ENCODE assay signal across 16 cellular contexts in genomic region chr10:15208221-15208620, GRCh38. TPM values are rescaled to one million over a fixed set of nuclear protein-coding genes. Genes with fewer than 3 reads are reported as not detected.
A peak's percentile ranks its signal among the peaks of the same experiment; 100 is the strongest.
DNase-seq lines count a peak whose midpoint lies in the region; ATAC-seq, FAIRE-seq and TF ChIP-seq lines count a peak whose summit lies in the region.
"Had no signal": no experiment of that assay in that cellular context is flagged by ENCODE, and none has a peak within 500 bp of the region (broad histone marks: within the 10 kb centered on the region; RNA-seq: fewer than 3 reads in every experiment).

No MANE protein-coding gene starts in this region.

- no peaks in the 10 kb centered on the region for H3K27me3 Mint-ChIP-seq in activated CD4-positive, alpha-beta T cell treated with anti-CD3 and anti-CD28 coated beads, Interleukin-2, amount 10 ng/mL, durations not matched to agents 24 days and 14 days
- H3K27me3 Mint-ChIP-seq in IgD-negative memory B cell (no peaks in the 10 kb centered on the region), HFFc6 (ENCODE audit: insufficient read depth) (no peaks in the 10 kb centered on the region; the same call in 1 of the 2 replicates)
- H3K27me3 Mint-ChIP-seq in activated T-helper 2 cell treated with anti-CD3 and anti-CD28 coated beads, Interferon-gamma antibody, Interleukin-2, Interleukin-4, amounts not matched to agents 10 μg/mL and 5 μg/mL and 100 μg/mL, durations not matched to agents 14 hours and 24 hours and 36 hours (ENCODE audit: low read depth) = no peaks in the 10 kb centered on the region

- H3K27ac Mint-ChIP-seq in activated CD4-positive, alpha-beta T cell treated with anti-CD3 and anti-CD28 coated beads, Interleukin-2, amount 10 ng/mL, durations not matched to agents 24 days and 14 days = peak overlapping the region; percentile 77
- H3K27ac Mint-ChIP-seq in IgD-negative memory B cell (peak overlapping the region; percentile 81 to 92 (median 92)), HFFc6 (no peak overlapping the region)
- peak overlapping the region; percentile 69 for H3K27ac Mint-ChIP-seq in activated T-helper 2 cell treated with anti-CD3 and anti-CD28 coated beads, Interferon-gamma antibody, Interleukin-2, Interleukin-4, amounts not matched to agents 10 μg/mL and 5 μg/mL and 100 μg/mL, durations not matched to agents 14 hours and 24 hours and 36 hours
- H3K27ac Mint-ChIP-seq: GM23338 had no signal

- peak overlapping the region; percentile 72 for H3K4me3 Mint-ChIP-seq in activated CD4-positive, alpha-beta T cell treated with anti-CD3 and anti-CD28 coated beads, Interleukin-2, amount 10 ng/mL, durations not matched to agents 24 days and 14 days
- H3K4me3 Mint-ChIP-seq in IgD-negative memory B cell (peak overlapping the region; percentile 68 to 89 (median 84)), HFFc6 (no peak overlapping the region)
- H3K4me3 Mint-ChIP-seq in activated T-helper 2 cell treated with anti-CD3 and anti-CD28 coated beads, Interferon-gamma antibody, Interleukin-2, Interleukin-4, amounts not matched to agents 10 μg/mL and 5 μg/mL and 100 μg/mL, durations not matched to agents 14 hours and 24 hours and 36 hours (ENCODE audit: low read depth) = peak overlapping the region; percentile 7
- H3K4me3 Mint-ChIP-seq: GM23338 had no signal

- no peaks in the 10 kb centered on the region for H4K20me1 ChIP-seq in HepG2 (ENCODE audit: insufficient read depth, low read length)

- CTCF ChIA-PET in HepG2 (lab: Yijun Ruan, JAX; ENCODE audit: low intra/inter-chr PET ratio, low total read pairs) = no interaction called here

- H2AFZ ChIP-seq in HepG2 (ENCODE audit: low read length) = no peak overlapping the region
- H2AFZ ChIP-seq: GM23338 had no signal

- H3K27ac ChIP-seq in sigmoid colon (no peak overlapping the region), HepG2 (ENCODE audit: extremely low read length, insufficient read depth, low read length) (no peak overlapping the region)
- H3K27ac ChIP-seq: esophagus muscularis mucosa, SJCRH30 had no signal

- no peaks in the 10 kb centered on the region for H3K36me3 Mint-ChIP-seq in activated CD4-positive, alpha-beta T cell treated with anti-CD3 and anti-CD28 coated beads, Interleukin-2, amount 10 ng/mL, durations not matched to agents 24 days and 14 days (ENCODE audit: low read depth)
- H3K36me3 Mint-ChIP-seq in IgD-negative memory B cell (peaks cover 2% of the 10 kb centered on the region), HFFc6 (ENCODE audit: low read depth) (peaks cover 30% of the 10 kb centered on the region)
- no peaks in the 10 kb centered on the region for H3K36me3 Mint-ChIP-seq in activated T-helper 2 cell treated with anti-CD3 and anti-CD28 coated beads, Interferon-gamma antibody, Interleukin-2, Interleukin-4, amounts not matched to agents 10 μg/mL and 5 μg/mL and 100 μg/mL, durations not matched to agents 14 hours and 24 hours and 36 hours (ENCODE audit: low read depth)

- no peaks in the 10 kb centered on the region for H3K27me3 ChIP-seq in sigmoid colon
- H3K27me3 ChIP-seq in HepG2 (ENCODE audit: control insufficient read depth in 1 of 2, insufficient read depth in 2 of 2, low read length in 2 of 2) = no peaks in the 10 kb centered on the region
- H3K27me3 ChIP-seq: esophagus muscularis mucosa, SJCRH30, stomach had no signal

- no peak overlapping the region for H3K9ac ChIP-seq in HepG2 (ENCODE audit: insufficient read depth, low read depth, low read length)

- H3K79me2 ChIP-seq in HepG2 (ENCODE audit: insufficient read depth, low read length) = no peaks in the 10 kb centered on the region

- WGBS in sigmoid colon, 2 donors = 75 to 88% methylated on average over 2 of the region's 2 CpGs
- 94% methylated on average over 2 of the region's 2 CpGs for WGBS in HepG2 (ENCODE audit: low lambda C conversion rate)

- intact Hi-C loops in activated CD4-positive, alpha-beta T cell treated with anti-CD3 and anti-CD28 coated beads, Interleukin-2, amount 10 ng/mL, durations not matched to agents 24 days and 14 days (cut with micrococcal nuclease) = loop anchor here (2.0 kb wide), 1 partner anchor 163 kb away; the partner anchor contains the start of gene FAM171A1
- intact Hi-C loops in activated T-helper 2 cell treated with anti-CD3 and anti-CD28 coated beads, Interferon-gamma antibody, Interleukin-2, Interleukin-4, amounts not matched to agents 10 μg/mL and 5 μg/mL and 100 μg/mL, durations not matched to agents 14 hours and 24 hours and 36 hours (cut with micrococcal nuclease) = no loop called here
- intact Hi-C loops in sigmoid colon (cut with DNase I) = no loop called here
- intact Hi-C loops in head of caudate nucleus (cut with DNase I) = no loop called here
- intact Hi-C loops in HepG2 (cut with micrococcal nuclease; ENCODE audit: unreplicated experiment) = no loop called here

- in situ Hi-C loops in HepG2 (cut with HindIII; ENCODE audit: extremely low pct_ligation_motif_present, low pct_unique_long_range_greater_than_20kb) = no loop called here

- no TSS peak for BruUV-seq in HepG2 (replicated peaks; lab: Mats Ljungman, UMichigan)

- peak; percentile 60 for DNase-seq in activated CD4-positive, alpha-beta T cell treated with anti-CD3 and anti-CD28 coated beads, Interleukin-2, amount 10 ng/mL, durations not matched to agents 24 days and 14 days
- no peak for DNase-seq in activated CD4-positive, alpha-beta T cell treated with anti-CD3 and anti-CD28 coated beads, Interleukin-2, amount 50 U/mL, for 4 hours
- no peak for DNase-seq in activated T-helper 2 cell treated with anti-CD3 and anti-CD28 coated beads, Interferon-gamma antibody, Interleukin-2, Interleukin-4, amounts not matched to agents 10 μg/mL and 5 μg/mL and 100 μg/mL, durations not matched to agents 14 hours and 24 hours and 36 hours (ENCODE audit: low spot score)
- DNase-seq in sigmoid colon = peak; percentile 21
- DNase-seq in HFFc6 = no peak
- DNase-seq in head of caudate nucleus = no peak
- no peak for DNase-seq in HepG2 (ENCODE audit: low spot score)
- DNase-seq: glutamatergic neuron, NCI-H1930, SJCRH30, stomach had no signal

- TF ChIP-seq CTCF in sigmoid colon (IDR thresholded peaks at IDR 0.05) (no peak), HFFc6 (IDR thresholded peaks at IDR 0.05) (no peak), HepG2 (CRISPR knock-in tag; IDR thresholded peaks at IDR 0.05) (no peak)

- H3K36me3 ChIP-seq in sigmoid colon (peaks cover 0 to 10% (median 0%) of the 10 kb centered on the region in 4 donors), HepG2 (replicated peaks in 1 of 2; ENCODE audit: control insufficient read depth in 1 of 2, insufficient read depth in 2 of 2, low read length in 2 of 2) (peaks cover 12 to 21% of the 10 kb centered on the region in 2 experiments; a peak in 4 of 5 replicates)
- H3K36me3 ChIP-seq: SJCRH30 had no signal

- peaks cover 49% of the 10 kb centered on the region for H3K4me1 Mint-ChIP-seq in activated CD4-positive, alpha-beta T cell treated with anti-CD3 and anti-CD28 coated beads, Interleukin-2, amount 10 ng/mL, durations not matched to agents 24 days and 14 days
- H3K4me1 Mint-ChIP-seq in IgD-negative memory B cell (peaks cover 7 to 19% (median 11%) of the 10 kb centered on the region in 3 donors), HFFc6 (ENCODE audit: low read depth) (peaks cover 48% of the 10 kb centered on the region)
- H3K4me1 Mint-ChIP-seq in activated T-helper 2 cell treated with anti-CD3 and anti-CD28 coated beads, Interferon-gamma antibody, Interleukin-2, Interleukin-4, amounts not matched to agents 10 μg/mL and 5 μg/mL and 100 μg/mL, durations not matched to agents 14 hours and 24 hours and 36 hours (ENCODE audit: low read depth) = peaks cover 42% of the 10 kb centered on the region

- H3K4me1 ChIP-seq in sigmoid colon = peaks cover 0 to 10% (median 3%) of the 10 kb centered on the region in 4 donors
- H3K4me1 ChIP-seq in HepG2 (ENCODE audit: insufficient read depth, low read length) = no peaks in the 10 kb centered on the region
- H3K4me1 ChIP-seq: SJCRH30 had no signal

- ATAC-seq in HepG2 = no peak
- ATAC-seq: GM23338 had no signal

- FAIRE-seq in HepG2 (lab: Jason Lieb, UNC) = no peak
- FAIRE-seq: A204.1, urothelium cell line had no signal

- POLR2A ChIA-PET in HepG2 (lab: Yijun Ruan, JAX) = no interaction called here

- no peak for TF ChIP-seq POLR2A in sigmoid colon (IDR thresholded peaks at IDR 0.05)
- no peak for TF ChIP-seq POLR2A in HepG2 (IDR thresholded peaks at IDR 0.05; ENCODE audit: insufficient read depth in 1 of 2, low read depth in 2 of 2, low read length in 2 of 2)

- no peak for TF ChIP-seq EP300 in sigmoid colon (IDR thresholded peaks at IDR 0.05)
- no peak for TF ChIP-seq EP300 in HepG2 (IDR thresholded peaks at IDR 0.05; ENCODE audit: low read depth in 2 of 2, low read length in 2 of 2)
- TF ChIP-seq EP300 in HepG2 (CRISPR knock-in tag; IDR thresholded peaks at IDR 0.05; ENCODE audit: borderline replicate concordance) = no peak

- no peak for TF ChIP-seq RAD21 in HepG2 (CRISPR knock-in tag; IDR thresholded peaks at IDR 0.05)

- H3K4me3 ChIP-seq in sigmoid colon (no peak overlapping the region), HepG2 (replicated peaks in 1 of 3; ENCODE audit: insufficient read depth in 1 of 3, low read depth in 2 of 3, low read length in 3 of 3) (no peak overlapping the region)
- H3K4me3 ChIP-seq: GM23338, SJCRH30 had no signal

- H3K4me2 ChIP-seq in HepG2 (ENCODE audit: low read depth, low read length) = no peak overlapping the region
- H3K4me2 ChIP-seq: GM23338 had no signal

- H3K9me3 ChIP-seq in sigmoid colon (no peaks in the 10 kb centered on the region), HepG2 (ENCODE audit: low read length) (no peaks in the 10 kb centered on the region)
- H3K9me3 ChIP-seq: esophagus muscularis mucosa, SJCRH30, stomach had no signal

- peaks cover 4% of the 10 kb centered on the region for H3K9me3 Mint-ChIP-seq in activated CD4-positive, alpha-beta T cell treated with anti-CD3 and anti-CD28 coated beads, Interleukin-2, amount 10 ng/mL, durations not matched to agents 24 days and 14 days
- H3K9me3 Mint-ChIP-seq in IgD-negative memory B cell (no peaks in the 10 kb centered on the region), HFFc6 (peaks cover 11% of the 10 kb centered on the region)
- peaks cover 1% of the 10 kb centered on the region for H3K9me3 Mint-ChIP-seq in activated T-helper 2 cell treated with anti-CD3 and anti-CD28 coated beads, Interferon-gamma antibody, Interleukin-2, Interleukin-4, amounts not matched to agents 10 μg/mL and 5 μg/mL and 100 μg/mL, durations not matched to agents 14 hours and 24 hours and 36 hours
- H3K9me3 Mint-ChIP-seq: GM23338 had no signal

RNA-seq across cellular contexts. Expression of gene NMT2, which starts 39.7 kb away (rescaled TPM):
- 13.7 and 14.1 TPM in 2 replicates for total RNA-seq in activated CD4-positive, alpha-beta T cell treated with anti-CD3 and anti-CD28 coated beads, Interleukin-2, amount 10 ng/mL, durations not matched to agents 24 days and 14 days
- polyA plus RNA-seq in IgD-negative memory B cell = 6.8 TPM
- 34.5 and 37.6 TPM in 2 replicates for total RNA-seq in activated T-helper 2 cell treated with anti-CD3 and anti-CD28 coated beads, Interferon-gamma antibody, Interleukin-2, Interleukin-4, amounts not matched to agents 10 μg/mL and 5 μg/mL and 100 μg/mL, durations not matched to agents 14 hours and 24 hours and 36 hours
- 10 to 100 TPM; 11.1 to 23.3 (median 18.3) TPM for total RNA-seq in sigmoid colon
- 10 to 100 TPM; 12.7 to 21.0 (median 16.0) TPM for polyA plus RNA-seq in sigmoid colon
- 10 to 100 TPM; 29.4 to 67.3 (median 62.6) TPM for total RNA-seq in HFFc6 (2021; fragmentation: NEBNext Ultra II Directional; extraction: Animal tissue kit (Norgen Biotek cat#: 25700))
- 23.8 and 28.0 TPM in 2 replicates for total RNA-seq in HepG2 (2016; rRNA removed; fragmentation: Illumina TruSeq; extraction: Trizol)
- total RNA-seq in HepG2 (2016; cell fraction: cytosol; rRNA removed; fragmentation: Illumina TruSeq; extraction: Trizol; ENCODE audit: low read depth) = 8.0 and 9.2 TPM in 2 replicates
- 27.2 and 28.6 TPM in 2 replicates for total RNA-seq in HepG2 (2016; cell fraction: insoluble cytoplasmic fraction; rRNA removed; fragmentation: Illumina TruSeq; extraction: Trizol)
- 16.5 and 17.5 TPM in 2 replicates for total RNA-seq in HepG2 (2016; cell fraction: membrane; rRNA removed; fragmentation: Illumina TruSeq; extraction: Trizol)
- total RNA-seq in HepG2 (2016; cell fraction: nucleus; rRNA removed; fragmentation: Illumina TruSeq; extraction: Trizol) = 20.8 and 22.8 TPM in 2 replicates
- polyA plus RNA-seq in HepG2 (2011; rRNA removed) = 8.9 and 10.1 TPM in 2 replicates
- 3.5 and 4.9 TPM in 2 replicates for polyA plus RNA-seq in HepG2 (2011; cell fraction: cytosol; rRNA removed)
- polyA plus RNA-seq in HepG2 (2011; cell fraction: nucleus; rRNA removed) = 15.6 and 18.8 TPM in 2 replicates
- polyA plus RNA-seq in HepG2 (2012) = 16.2 and 22.5 TPM in 2 replicates
- polyA plus RNA-seq in HepG2 (2016; cell fraction: cytosol; fragmentation: Illumina TruSeq; extraction: Trizol; ENCODE audit: low read depth) = 6.0 and 6.3 TPM in 2 replicates
- 28.9 and 32.1 TPM in 2 replicates for polyA plus RNA-seq in HepG2 (2016; cell fraction: insoluble cytoplasmic fraction; fragmentation: Illumina TruSeq; extraction: Trizol; ENCODE audit: low read depth)
- 13.5 and 15.5 TPM in 2 replicates for polyA plus RNA-seq in HepG2 (2016; cell fraction: membrane; fragmentation: Illumina TruSeq; extraction: Trizol; ENCODE audit: low read depth)
- 27.7 and 29.0 TPM in 2 replicates for polyA plus RNA-seq in HepG2 (2016; cell fraction: nucleus; fragmentation: Illumina TruSeq; extraction: Trizol; ENCODE audit: insufficient read depth, low read depth)
- 0.96 and 2.9 TPM in 2 replicates for polyA minus RNA-seq in HepG2 (2011; rRNA and poly(A)+ RNA removed; ENCODE audit: low replicate concordance)
- polyA minus RNA-seq in HepG2 (2011; cell fraction: cytosol; rRNA and poly(A)+ RNA removed) = 5.4 and 6.6 TPM in 2 replicates
- 23.5 and 25.9 TPM in 2 replicates for polyA minus RNA-seq in HepG2 (2011; cell fraction: nucleus; rRNA and poly(A)+ RNA removed)

Comparison
In these comparisons a context has a peak if more than half of its experiments do, and no peak if none do; other contexts are left out.
1. DNase-seq: peak in activated CD4-positive, alpha-beta T cell treated with anti-CD3 and anti-CD28 coated beads, Interleukin-2, amount 10 ng/mL, durations not matched to agents 24 days and 14 days (single experiment) and sigmoid colon (single experiment); none in activated CD4-positive, alpha-beta T cell treated with anti-CD3 and anti-CD28 coated beads, Interleukin-2, amount 50 U/mL, for 4 hours (0 of 2), activated T-helper 2 cell treated with anti-CD3 and anti-CD28 coated beads, Interferon-gamma antibody, Interleukin-2, Interleukin-4, amounts not matched to agents 10 μg/mL and 5 μg/mL and 100 μg/mL, durations not matched to agents 14 hours and 24 hours and 36 hours (single experiment), HFFc6 (single experiment), head of caudate nucleus (0 of 42) and HepG2 (single experiment).